Comparison of ENCODE assay signal across 16 cellular contexts in genomic region chr18:79902075-79902474, GRCh38.
"Had no signal": no experiment of that assay in that cellular context is flagged by ENCODE, and none has a peak within 500 bp of the region (broad histone marks: within the 10 kb centered on the region; RNA-seq: fewer than 3 reads in every experiment).

No MANE protein-coding gene starts in this region.

- H3K4me3 Mint-ChIP-seq: activated CD4-positive, alpha-beta T cell treated with anti-CD3 and anti-CD28 coated beads, Interleukin-2, amount 10 ng/mL, durations not matched to agents 24 days and 14 days had no signal

- H3K9me3 ChIP-seq: pancreas had no signal

- H3K27ac ChIP-seq: coronary artery, esophagus muscularis mucosa, pancreas, SJSA1 had no signal

- H3K4me3 ChIP-seq: coronary artery, esophagus muscularis mucosa, pancreas, SJSA1 had no signal

- FAIRE-seq: pancreas had no signal

- H3K27ac Mint-ChIP-seq: activated CD4-positive, alpha-beta T cell treated with anti-CD3 and anti-CD28 coated beads, Interleukin-2, amount 10 ng/mL, durations not matched to agents 24 days and 14 days; activated T-helper 2 cell treated with anti-CD3 and anti-CD28 coated beads, Interferon-gamma antibody, Interleukin-2, Interleukin-4, amounts not matched to agents 10 μg/mL and 5 μg/mL and 100 μg/mL, durations not matched to agents 14 hours and 24 hours and 36 hours had no signal

- H3K27me3 Mint-ChIP-seq: activated CD4-positive, alpha-beta T cell treated with anti-CD3 and anti-CD28 coated beads, Interleukin-2, amount 10 ng/mL, durations not matched to agents 24 days and 14 days had no signal

- H3K27me3 ChIP-seq: pancreas, SJSA1 had no signal

- H3K4me1 ChIP-seq: esophagus muscularis mucosa, pancreas, SJSA1 had no signal

- DNase-seq: activated CD4-positive, alpha-beta T cell treated with anti-CD3 and anti-CD28 coated beads, Interleukin-2, amount 10 ng/mL, durations not matched to agents 24 days and 14 days; activated CD4-positive, CD25-positive, alpha-beta regulatory T cell; activated naive CD4-positive, alpha-beta T cell treated with anti-CD3 and anti-CD28 coated beads, Interleukin-2, amount 50 U/mL, for 16 hours; central memory CD4-positive, alpha-beta T cell; hypothalamus; stimulated activated CD4-positive, alpha-beta T cell treated with anti-CD3 and anti-CD28 coated beads, Interleukin-15, amount 100 ng/mL, for 24 hours; stimulated activated CD4-positive, alpha-beta T cell treated with anti-CD3 and anti-CD28 coated beads, Interleukin-4, amount 100 ng/mL, for 1 hour; stimulated activated naive CD4-positive, alpha-beta T cell treated with Interleukin-2 at 50 U/mL for 16 hours; substantia nigra; SW 1271; trophoblast cell had no signal
